ENCODE assay signal across 10 cellular contexts in the genomic region with DNA sequence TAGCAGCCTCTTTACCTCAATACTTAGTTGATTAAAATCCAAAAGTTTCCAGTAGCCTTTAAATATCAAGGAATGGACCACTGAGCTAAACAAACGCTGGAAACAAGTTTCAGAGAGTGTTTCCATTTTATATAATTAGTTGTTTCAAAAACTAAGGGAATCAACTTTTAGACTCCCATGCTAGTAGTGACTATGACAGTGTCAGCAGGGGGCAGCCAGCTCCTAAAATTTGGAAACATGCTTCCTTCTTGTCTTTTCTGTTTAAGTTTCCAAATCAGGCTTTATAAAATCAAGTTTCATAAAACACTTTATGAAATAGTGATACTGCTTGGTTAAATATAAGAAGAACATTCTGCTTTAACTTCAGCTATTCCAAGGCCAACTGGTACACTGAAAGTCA.
A peak's percentile ranks its signal among the peaks of the same experiment; 100 is the strongest.
DNase-seq lines count a peak whose midpoint lies in the region; ATAC-seq and TF ChIP-seq lines count a peak whose summit lies in the region.
"Had no signal": no experiment of that assay in that cellular context is flagged by ENCODE, and none has a peak within 500 bp of the region (broad histone marks: within the 10 kb centered on the region; RNA-seq: fewer than 3 reads in every experiment).

No MANE protein-coding gene starts in this region.

- no peaks in the 10 kb centered on the region for H3K36me3 ChIP-seq in WERI-Rb-1

- peak; percentile 27; the same call in 1 of the 2 replicates for TF ChIP-seq CTCF in WERI-Rb-1 (IDR thresholded peaks at IDR 0.05; ENCODE audit: low read depth, low read length)

- H3K9me3 ChIP-seq in WERI-Rb-1 (ENCODE audit: severe bottlenecking), result no peaks in the 10 kb centered on the region

- H3K4me3 ChIP-seq in WERI-Rb-1 (ENCODE audit: low read depth, low read length), result no peak overlapping the region

- DNase-seq in COLO829 (ENCODE audit: low spot score) (peak; percentile 42), HK-2 (ENCODE audit: unreplicated experiment) (peak; percentile 7), WERI-Rb-1 (peak; percentile 24), kidney tubule cell (ENCODE audit: low spot score) (peak; percentile 6), middle frontal gyrus (ENCODE audit: extremely low spot score, low spot score) (no peak)
- no peak for DNase-seq in stimulated activated CD4-positive, alpha-beta T cell treated with anti-CD3 and anti-CD28 coated beads, Interleukin-1b, Interleukin-23, amount 100 ng/mL, for 48 hours
- DNase-seq: NCI-H1048 had no signal

- ATAC-seq in HG03025 (IDR thresholded peaks at IDR 0.05; ENCODE audit: low FRiP score, unreplicated experiment), result no peak
- no peak for ATAC-seq in GM21390 (IDR thresholded peaks at IDR 0.05; ENCODE audit: unreplicated experiment)
- ATAC-seq: left colon had no signal

- no peak overlapping the region for H3K27ac ChIP-seq in WERI-Rb-1

- H3K27me3 ChIP-seq in WERI-Rb-1 (ENCODE audit: insufficient read depth, low read depth, severe bottlenecking), result no peaks in the 10 kb centered on the region

Comparison
In these comparisons a context has a peak if more than half of its experiments do, and no peak if none do; other contexts are left out.
1. DNase-seq: peak in COLO829 (single experiment), HK-2 (single experiment), WERI-Rb-1 (single experiment) and kidney tubule cell (single experiment); none in stimulated activated CD4-positive, alpha-beta T cell treated with anti-CD3 and anti-CD28 coated beads, Interleukin-1b, Interleukin-23, amount 100 ng/mL, for 48 hours (single experiment) and middle frontal gyrus (single experiment).